ENCODE assay signal across 20 cellular contexts in genomic region chr6:75750925-75751324, GRCh38. TPM values are rescaled to one million over a fixed set of nuclear protein-coding genes. Genes with fewer than 3 reads are reported as not detected.
DNase-seq lines count a peak whose midpoint lies in the region; ATAC-seq, FAIRE-seq and TF ChIP-seq lines count a peak whose summit lies in the region.
"Had no signal": no experiment of that assay in that cellular context is flagged by ENCODE, and none has a peak within 500 bp of the region (broad histone marks: within the 10 kb centered on the region; RNA-seq: fewer than 3 reads in every experiment).

No MANE protein-coding gene starts in this region.

- H3K4me1 ChIP-seq in CD4-positive, alpha-beta memory T cell (ENCODE audit: insufficient read depth, low read length): peaks cover 13% of the 10 kb centered on the region
- H3K4me1 ChIP-seq in PC-9 (replicated peaks; ENCODE audit: insufficient read depth): peaks cover 51% of the 10 kb centered on the region
- H3K4me1 ChIP-seq: BE2C, prostate gland had no signal

- no peak overlapping the region for H3K27ac ChIP-seq in CD4-positive, alpha-beta memory T cell (ENCODE audit: low read depth, low read length)
- H3K27ac ChIP-seq in PC-9: peak overlapping the region; percentile 93
- H3K27ac ChIP-seq: gastrocnemius medialis, KMS-11 had no signal

- no peak for FAIRE-seq in GM12891 (lab: Jason Lieb, UNC)

- H3K36me3 ChIP-seq in CD4-positive, alpha-beta memory T cell (ENCODE audit: insufficient read depth, low read length): no peaks in the 10 kb centered on the region
- peaks cover 15% of the 10 kb centered on the region for H3K36me3 ChIP-seq in PC-9 (ENCODE audit: low read depth)
- H3K36me3 ChIP-seq: BE2C, gastrocnemius medialis, prostate gland had no signal

- no peak for TF ChIP-seq POLR2A in GM12891 (IDR thresholded peaks at IDR 0.05; ENCODE audit: low read depth, low read length)

- H4K20me1 ChIP-seq in PC-9 (ENCODE audit: insufficient read depth): no peaks in the 10 kb centered on the region

- intact Hi-C loops in CD4-positive, alpha-beta memory T cell (cut with micrococcal nuclease): no loop called here
- intact Hi-C loops in PC-9 (cut with micrococcal nuclease; ENCODE audit: unreplicated experiment): loop anchor here (5.0 kb wide), 2 partner anchors 101 to 469 kb away; partner anchors contain the start of gene TMEM30A

- H3K4me2 ChIP-seq in PC-9: peak overlapping the region; percentile 88
- H3K4me2 ChIP-seq: KMS-11 had no signal

- peaks cover 10 to 15% of the 10 kb centered on the region in 2 donors for H3K27me3 Mint-ChIP-seq in CD4-positive, alpha-beta memory T cell
- peaks cover 16 to 28% of the 10 kb centered on the region in 2 donors for H3K27me3 Mint-ChIP-seq in natural killer cell treated with Interleukin-12 subunit alpha and Interleukin-12 subunit beta and Interleukin-15 and Interleukin-18, amount 100 ng/mL, for 72 hours

- POLR2A ChIA-PET in CD4-positive, alpha-beta memory T cell (lab: Charles Lee; ENCODE audit: partially characterized antibody): no interaction called here
- POLR2A ChIA-PET in PC-9 (lab: Charles Lee; ENCODE audit: unreplicated experiment): interaction anchor here (0.6 to 0.7 kb wide), 2 partner anchors 12 to 130 kb away, joined by 4 to 47 read pairs; no protein-coding TSS in a partner anchor

- DNase-seq in CD4-positive, alpha-beta memory T cell: no peak
- DNase-seq in PC-9: no peak
- DNase-seq in epithelial cell of proximal tubule (ENCODE audit: low read depth): no peak
- no peak for DNase-seq in natural killer cell treated with Interleukin-12 subunit alpha and Interleukin-12 subunit beta and Interleukin-15 and Interleukin-18, amount 100 ng/mL, for 72 hours (ENCODE audit: low spot score)
- DNase-seq in NCI-H1436 (lab: John Stamatoyannopoulos, UW): no peak
- DNase-seq in hippocampal formation (lab: John Stamatoyannopoulos, UW): no peak
- no peak for DNase-seq in GM12891 (ENCODE audit: insufficient read length, low spot score)
- DNase-seq in NCI-H748 (lab: John Stamatoyannopoulos, UW; ENCODE audit: unreplicated experiment): no peak
- DNase-seq: activated CD4-positive, alpha-beta T cell treated with anti-CD3 and anti-CD28 coated beads, Interleukin-2, amount 50 U/mL, for 1 hour; activated naive CD4-positive, alpha-beta T cell treated with anti-CD3 and anti-CD28 coated beads for 36 hours; BE2C; gastrocnemius medialis; GF-D8; left colon; NCI-H2107; stimulated activated CD4-positive, alpha-beta T cell treated with anti-CD3 and anti-CD28 coated beads, Interleukin-4, amount 100 ng/mL, for 1 hour; stimulated activated naive CD4-positive, alpha-beta T cell; T-helper 1 cell had no signal

- no peak for ATAC-seq in natural killer cell treated with Interleukin-12 subunit alpha and Interleukin-12 subunit beta and Interleukin-15 and Interleukin-18, amount 100 ng/mL, for 72 hours
- ATAC-seq: gastrocnemius medialis, left colon had no signal

- H3K79me2 ChIP-seq in PC-9 (ENCODE audit: low read depth): peaks cover 64% of the 10 kb centered on the region

- no peaks in the 10 kb centered on the region for H3K9me3 Mint-ChIP-seq in CD4-positive, alpha-beta memory T cell
- no peaks in the 10 kb centered on the region for H3K9me3 Mint-ChIP-seq in natural killer cell treated with Interleukin-12 subunit alpha and Interleukin-12 subunit beta and Interleukin-15 and Interleukin-18, amount 100 ng/mL, for 72 hours
- H3K9me3 Mint-ChIP-seq: activated naive CD4-positive, alpha-beta T cell treated with anti-CD3 and anti-CD28 coated beads for 36 hours had no signal

- H3K4me3 ChIP-seq in CD4-positive, alpha-beta memory T cell (ENCODE audit: low read length in 2 of 2): no peak overlapping the region
- H3K4me3 ChIP-seq in PC-9: peak overlapping the region; percentile 88
- H3K4me3 ChIP-seq in epithelial cell of proximal tubule (ENCODE audit: low read depth, low read length): peak overlapping the region; percentile 97

- no TSS peak for BruUV-seq in PC-9 (replicated peaks; lab: Mats Ljungman, UMichigan)

- CTCF ChIA-PET in CD4-positive, alpha-beta memory T cell (lab: Charles Lee; ENCODE audit: partially characterized antibody): no interaction called here
- CTCF ChIA-PET in PC-9 (lab: Charles Lee): interaction anchor here (0.6 kb wide), 1 partner anchor 59 kb away, joined by 4 read pairs; no protein-coding TSS in a partner anchor

- H3K9me2 ChIP-seq in PC-9 (ENCODE audit: insufficient read depth): no peaks in the 10 kb centered on the region

- peak overlapping the region in 7 of 8 donors; percentile 28 to 96 (median 34) for H3K4me3 Mint-ChIP-seq in CD4-positive, alpha-beta memory T cell
- peak overlapping the region; percentile 1 for H3K4me3 Mint-ChIP-seq in natural killer cell treated with Interleukin-12 subunit alpha and Interleukin-12 subunit beta and Interleukin-15 and Interleukin-18, amount 100 ng/mL, for 72 hours

- H3F3A ChIP-seq in PC-9 (ENCODE audit: insufficient read depth, low read depth): peaks cover 52% of the 10 kb centered on the region

- no peak overlapping the region for H3K27ac Mint-ChIP-seq in CD4-positive, alpha-beta memory T cell
- H3K27ac Mint-ChIP-seq in natural killer cell treated with Interleukin-12 subunit alpha and Interleukin-12 subunit beta and Interleukin-15 and Interleukin-18, amount 100 ng/mL, for 72 hours: no peak overlapping the region
- H3K27ac Mint-ChIP-seq: activated naive CD4-positive, alpha-beta T cell treated with anti-CD3 and anti-CD28 coated beads for 36 hours had no signal

- peaks cover 0 to 8% of the 10 kb centered on the region in 2 donors for H3K36me3 Mint-ChIP-seq in CD4-positive, alpha-beta memory T cell
- H3K36me3 Mint-ChIP-seq in natural killer cell treated with Interleukin-12 subunit alpha and Interleukin-12 subunit beta and Interleukin-15 and Interleukin-18, amount 100 ng/mL, for 72 hours: no peaks in the 10 kb centered on the region

- TF ChIP-seq CTCF in PC-9 (conservative IDR thresholded peaks at IDR 0.05) (no peak), epithelial cell of proximal tubule (conservative IDR thresholded peaks at IDR 0.05; ENCODE audit: low read depth, low read length) (no peak)

- no peak overlapping the region for H2AFZ ChIP-seq in PC-9

- H3K9me3 ChIP-seq in CD4-positive, alpha-beta memory T cell (ENCODE audit: control insufficient read depth in 1 of 2, low read length in 2 of 2): no peaks in the 10 kb centered on the region
- peaks cover 16% of the 10 kb centered on the region; the same call in 1 of the 2 replicates for H3K9me3 ChIP-seq in PC-9 (ENCODE audit: insufficient read depth, low read depth)
- H3K9me3 ChIP-seq: BE2C, gastrocnemius medialis, prostate gland had no signal

- no peaks in the 10 kb centered on the region for H3K27me3 ChIP-seq in CD4-positive, alpha-beta memory T cell (ENCODE audit: insufficient read depth, low read length)
- no peaks in the 10 kb centered on the region for H3K27me3 ChIP-seq in PC-9 (ENCODE audit: insufficient read depth, low read depth)
- H3K27me3 ChIP-seq: gastrocnemius medialis had no signal

- peaks cover 5 to 14% (median 11%) of the 10 kb centered on the region in 4 donors for H3K4me1 Mint-ChIP-seq in CD4-positive, alpha-beta memory T cell
- H3K4me1 Mint-ChIP-seq in natural killer cell treated with Interleukin-12 subunit alpha and Interleukin-12 subunit beta and Interleukin-15 and Interleukin-18, amount 100 ng/mL, for 72 hours (ENCODE audit: low read depth in 2 of 2): peaks cover 4 to 6% of the 10 kb centered on the region in 2 donors

TF ChIP-seq in GM12891, 5 proteins besides CTCF, POLR2A, EP300 and RAD21:
- TF ChIP-seq TAF1 (IDR thresholded peaks at IDR 0.05; ENCODE audit: low read depth, low read length): no peak

RNA-seq across cellular contexts. Expression of gene MYO6, which starts 1.9 kb away (rescaled TPM):
- total RNA-seq in CD4-positive, alpha-beta memory T cell: 1 to 10 TPM; 4.1 to 4.4 TPM
- polyA plus RNA-seq in CD4-positive, alpha-beta memory T cell: 1 to 10 TPM; 3.3 to 5.7 TPM
- 93.0 and 98.2 TPM in 2 replicates for total RNA-seq in PC-9 (2021)
- 23.4 and 50.7 TPM in 2 replicates for total RNA-seq in epithelial cell of proximal tubule
- total RNA-seq in natural killer cell treated with Interleukin-12 subunit alpha and Interleukin-12 subunit beta and Interleukin-15 and Interleukin-18, amount 100 ng/mL, for 72 hours: 1 to 10 TPM; 6.4 to 6.8 TPM
- polyA plus RNA-seq in GM12891 (2012; ENCODE audit: low read depth, missing spikeins): 1.8 TPM

Comparison
In these comparisons a context has a peak if more than half of its experiments do, and no peak if none do; other contexts are left out.
1. H3K4me3 ChIP-seq: peak in PC-9 (single experiment) and epithelial cell of proximal tubule (single experiment); none in CD4-positive, alpha-beta memory T cell (0 of 2).